ENCODE assay signal across 1 cellular context in the genomic region with DNA sequence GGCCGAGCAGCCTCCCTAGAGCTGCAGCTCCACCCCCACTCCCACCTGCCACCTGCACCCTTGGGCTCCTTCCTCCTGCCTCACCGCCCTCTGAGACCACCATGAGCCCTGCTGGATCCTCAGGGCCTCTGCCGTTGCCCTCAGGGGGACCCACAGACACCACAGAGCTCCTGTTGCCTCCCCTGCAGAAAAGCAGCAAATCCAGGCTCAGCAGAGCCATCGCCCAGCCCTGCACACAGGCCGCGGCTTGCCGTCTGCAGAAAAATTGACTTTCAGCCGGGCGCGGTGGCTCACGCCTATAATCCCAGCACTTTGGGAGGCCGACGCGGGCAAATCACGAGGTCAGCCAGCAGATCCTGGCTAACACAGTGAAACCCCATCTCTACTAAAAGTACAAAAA.
TF ChIP-seq lines count a peak whose summit lies in the region.

No MANE protein-coding gene starts in this region.

TF ChIP-seq in HepG2, 621 proteins besides CTCF, POLR2A, EP300 and RAD21:
- TF ChIP-seq ZNF607 (CRISPR knock-in tag; IDR thresholded peaks at IDR 0.05; ENCODE audit: borderline replicate concordance) = 0 out of 2 replicates have a peak, but pooled peaks have one; percentile 5
- TF ChIP-seq POLR2G (IDR thresholded peaks at IDR 0.05; ENCODE audit: low read depth, low read length) = peak; percentile 29; the same call in 1 of the 2 replicates
- TF ChIP-seq, protein P1, sequence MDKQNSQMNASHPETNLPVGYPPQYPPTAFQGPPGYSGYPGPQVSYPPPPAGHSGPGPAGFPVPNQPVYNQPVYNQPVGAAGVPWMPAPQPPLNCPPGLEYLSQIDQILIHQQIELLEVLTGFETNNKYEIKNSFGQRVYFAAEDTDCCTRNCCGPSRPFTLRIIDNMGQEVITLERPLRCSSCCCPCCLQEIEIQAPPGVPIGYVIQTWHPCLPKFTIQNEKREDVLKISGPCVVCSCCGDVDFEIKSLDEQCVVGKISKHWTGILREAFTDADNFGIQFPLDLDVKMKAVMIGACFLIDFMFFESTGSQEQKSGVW (CRISPR knock-in tag; IDR thresholded peaks at IDR 0.05; ENCODE audit: borderline replicate concordance) = no peak
- 0 out of 2 replicates have a peak, but pooled peaks have one; percentile 4 for TF ChIP-seq AKAP8 (CRISPR knock-in tag; IDR thresholded peaks at IDR 0.05)
- TF ChIP-seq RBM22 (optimal IDR thresholded peaks at IDR 0.05; ENCODE audit: low read length) = peak; percentile 69
- TF ChIP-seq ZBTB33 (CRISPR knock-in tag; IDR thresholded peaks at IDR 0.05) = peak; percentile 22; the same call in 1 of the 2 replicates
- TF ChIP-seq, protein P2, sequence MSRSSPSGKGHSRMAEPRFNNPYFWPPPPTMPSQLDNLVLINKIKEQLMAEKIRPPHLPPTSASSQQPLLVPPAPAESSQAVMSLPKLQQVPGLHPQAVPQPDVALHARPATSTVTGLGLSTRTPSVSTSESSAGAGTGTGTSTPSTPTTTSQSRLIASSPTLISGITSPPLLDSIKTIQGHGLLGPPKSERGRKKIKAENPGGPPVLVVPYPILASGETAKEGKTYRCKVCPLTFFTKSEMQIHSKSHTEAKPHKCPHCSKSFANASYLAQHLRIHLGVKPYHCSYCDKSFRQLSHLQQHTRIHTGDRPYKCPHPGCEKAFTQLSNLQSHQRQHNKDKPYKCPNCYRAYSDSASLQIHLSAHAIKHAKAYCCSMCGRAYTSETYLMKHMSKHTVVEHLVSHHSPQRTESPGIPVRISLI (CRISPR knock-in tag; IDR thresholded peaks at IDR 0.05; ENCODE audit: borderline replicate concordance) = no peak
- TF ChIP-seq ZNF839 (CRISPR knock-in tag; IDR thresholded peaks at IDR 0.05; ENCODE audit: borderline replicate concordance) = 0 out of 2 replicates have a peak, but pooled peaks have one; percentile 53
- TF ChIP-seq RBFOX2 (IDR thresholded peaks at IDR 0.05; ENCODE audit: low read depth, low read length) = 0 out of 2 replicates have a peak, but pooled peaks have one; percentile 8
- TF ChIP-seq ZBTB26 (CRISPR knock-in tag; IDR thresholded peaks at IDR 0.05; ENCODE audit: borderline replicate concordance) = no peak
- peak; percentile 11 for TF ChIP-seq AGO2 (optimal IDR thresholded peaks at IDR 0.05; ENCODE audit: low read depth, low read length)
- TF ChIP-seq GTF3A (CRISPR knock-in tag; conservative IDR thresholded peaks at IDR 0.05) = no peak
- TF ChIP-seq KDM2A (CRISPR knock-in tag; IDR thresholded peaks at IDR 0.05; ENCODE audit: borderline replicate concordance, low read depth) = peak; percentile 10
- TF ChIP-seq ZNF644 (CRISPR knock-in tag; IDR thresholded peaks at IDR 0.05; ENCODE audit: low read depth) = no peak
- no peak for TF ChIP-seq ZFY (CRISPR knock-in tag; IDR thresholded peaks at IDR 0.05)
- peak; percentile 21; the same call in 1 of the 2 replicates for TF ChIP-seq ZNF768 (CRISPR knock-in tag; IDR thresholded peaks at IDR 0.05)
